Comparison of ENCODE assay signal across 24 cellular contexts in genomic region chr6:14440215-14440890, GRCh38.
DNase-seq lines count a peak whose midpoint lies in the region; ATAC-seq and TF ChIP-seq lines count a peak whose summit lies in the region.
"Had no signal": no experiment of that assay in that cellular context is flagged by ENCODE, and none has a peak within 500 bp of the region (broad histone marks: within the 10 kb centered on the region; RNA-seq: fewer than 3 reads in every experiment).

No MANE protein-coding gene starts in this region.

- no peaks in the 10 kb centered on the region for H3K9me3 Mint-ChIP-seq in stimulated activated memory B cell treated with anti-CD40 and anti-IgM and Interleukin-4, amounts not matched to agents 10 μg/mL and 1 μg/mL and 100 μg/mL, for 72 hours
- no peaks in the 10 kb centered on the region for H3K9me3 Mint-ChIP-seq in endothelial cell (ENCODE audit: unreplicated experiment)
- H3K9me3 Mint-ChIP-seq: activated CD8-positive, alpha-beta T cell treated with anti-CD3 and anti-CD28 coated beads for 36 hours; CD14-positive monocyte; IgD-negative memory B cell; natural killer cell treated with Interleukin-12 subunit alpha and Interleukin-12 subunit beta and Interleukin-15 and Interleukin-18, amount 100 ng/mL, for 72 hours had no signal

- peaks cover 25% of the 10 kb centered on the region for H3K4me1 Mint-ChIP-seq in stimulated activated memory B cell treated with anti-CD40 and anti-IgM and Interleukin-4, amounts not matched to agents 10 μg/mL and 1 μg/mL and 100 μg/mL, for 72 hours
- H3K4me1 Mint-ChIP-seq in endothelial cell (ENCODE audit: unreplicated experiment), result peaks cover 38% of the 10 kb centered on the region

- ATAC-seq in heart left ventricle (no peak), left cardiac atrium (no peak), thoracic aorta (ENCODE audit: insufficient number of reproducible peaks, low FRiP score, low read depth) (no peak)
- ATAC-seq in stimulated activated memory B cell treated with anti-CD40 and anti-IgM and Interleukin-4, amounts not matched to agents 10 μg/mL and 1 μg/mL and 100 μg/mL, for 72 hours, result no peak
- ATAC-seq: activated CD8-positive, alpha-beta T cell treated with anti-CD3 and anti-CD28 coated beads for 36 hours; GM12878; natural killer cell treated with Interleukin-12 subunit alpha and Interleukin-12 subunit beta and Interleukin-15 and Interleukin-18, amount 100 ng/mL, for 72 hours had no signal

- H3K36me3 ChIP-seq in heart left ventricle (no peaks in the 10 kb centered on the region), right atrium auricular region (no peaks in the 10 kb centered on the region), thoracic aorta (no peaks in the 10 kb centered on the region)
- H3K36me3 ChIP-seq: Peyer's patch, prostate gland had no signal

- H3K4me3 ChIP-seq in heart left ventricle (no peak overlapping the region), right atrium auricular region (no peak overlapping the region), thoracic aorta (peak overlapping the region; percentile 57)
- H3K4me3 ChIP-seq: GM12878, Peyer's patch, prostate gland had no signal

- peaks cover 6% of the 10 kb centered on the region for H3K36me3 Mint-ChIP-seq in stimulated activated memory B cell treated with anti-CD40 and anti-IgM and Interleukin-4, amounts not matched to agents 10 μg/mL and 1 μg/mL and 100 μg/mL, for 72 hours
- no peaks in the 10 kb centered on the region for H3K36me3 Mint-ChIP-seq in endothelial cell (ENCODE audit: low read depth, unreplicated experiment)
- H3K36me3 Mint-ChIP-seq: CD14-positive monocyte; natural killer cell treated with Interleukin-12 subunit alpha and Interleukin-12 subunit beta and Interleukin-15 and Interleukin-18, amount 100 ng/mL, for 72 hours had no signal

- intact Hi-C loops in heart left ventricle (cut with DNase I) (loop anchor here in 1 of 10 donors (10.0 kb wide), 1 partner anchor 804 kb away; the partner anchor contains the start of gene JARID2), left cardiac atrium (cut with DNase I) (no loop called here)

- no peak overlapping the region for H3K27ac Mint-ChIP-seq in stimulated activated memory B cell treated with anti-CD40 and anti-IgM and Interleukin-4, amounts not matched to agents 10 μg/mL and 1 μg/mL and 100 μg/mL, for 72 hours
- no peak overlapping the region for H3K27ac Mint-ChIP-seq in endothelial cell (ENCODE audit: unreplicated experiment)
- H3K27ac Mint-ChIP-seq: activated CD8-positive, alpha-beta T cell treated with anti-CD3 and anti-CD28 coated beads for 36 hours; CD14-positive monocyte; IgD-negative memory B cell; natural killer cell treated with Interleukin-12 subunit alpha and Interleukin-12 subunit beta and Interleukin-15 and Interleukin-18, amount 100 ng/mL, for 72 hours had no signal

- H3K9me3 ChIP-seq in heart left ventricle (no peaks in the 10 kb centered on the region), right atrium auricular region (no peaks in the 10 kb centered on the region), thoracic aorta (no peaks in the 10 kb centered on the region)
- H3K9me3 ChIP-seq: Peyer's patch, prostate gland had no signal

- H3K27me3 ChIP-seq in heart left ventricle (no peaks in the 10 kb centered on the region), right atrium auricular region (no peaks in the 10 kb centered on the region), thoracic aorta (replicated peaks; ENCODE audit: insufficient read depth) (no peaks in the 10 kb centered on the region)
- H3K27me3 ChIP-seq: dorsolateral prefrontal cortex, Peyer's patch had no signal

- 77 to 83% (median 81%) methylated on average over 4 of the region's 4 CpGs for WGBS in heart left ventricle, 4 donors

- TF ChIP-seq POLR2A in heart left ventricle (IDR thresholded peaks at IDR 0.05), result no peak

- H3K27me3 Mint-ChIP-seq in stimulated activated memory B cell treated with anti-CD40 and anti-IgM and Interleukin-4, amounts not matched to agents 10 μg/mL and 1 μg/mL and 100 μg/mL, for 72 hours, result no peaks in the 10 kb centered on the region
- peaks cover 2% of the 10 kb centered on the region for H3K27me3 Mint-ChIP-seq in endothelial cell (ENCODE audit: unreplicated experiment)
- H3K27me3 Mint-ChIP-seq: activated CD8-positive, alpha-beta T cell treated with anti-CD3 and anti-CD28 coated beads for 36 hours; IgD-negative memory B cell had no signal

- no peak overlapping the region for H3K4me3 Mint-ChIP-seq in stimulated activated memory B cell treated with anti-CD40 and anti-IgM and Interleukin-4, amounts not matched to agents 10 μg/mL and 1 μg/mL and 100 μg/mL, for 72 hours
- H3K4me3 Mint-ChIP-seq in endothelial cell (ENCODE audit: unreplicated experiment), result no peak overlapping the region
- H3K4me3 Mint-ChIP-seq: activated CD8-positive, alpha-beta T cell treated with anti-CD3 and anti-CD28 coated beads for 36 hours; CD14-positive monocyte; IgD-negative memory B cell; natural killer cell treated with Interleukin-12 subunit alpha and Interleukin-12 subunit beta and Interleukin-15 and Interleukin-18, amount 100 ng/mL, for 72 hours had no signal

- H3K4me1 ChIP-seq in heart left ventricle (peaks cover 4 to 51% (median 26%) of the 10 kb centered on the region in 12 donors), right atrium auricular region (peaks cover 0 to 48% of the 10 kb centered on the region in 2 donors), thoracic aorta (ENCODE audit: control insufficient read depth in 1 of 2, low read depth in 2 of 2) (peaks cover 10 to 26% of the 10 kb centered on the region in 2 donors)
- H3K4me1 ChIP-seq: prostate gland had no signal

- H3K27ac ChIP-seq in heart left ventricle, result peak overlapping the region in 8 of 12 donors; percentile 39 to 76 (median 72)
- H3K27ac ChIP-seq in right atrium auricular region, result peak overlapping the region; percentile 70 to 80
- H3K27ac ChIP-seq in thoracic aorta, result no peak overlapping the region
- H3K27ac ChIP-seq: dorsolateral prefrontal cortex, epithelial cell of prostate had no signal

- DNase-seq in heart left ventricle (no peak), left cardiac atrium (no peak), NCI-H69 (lab: John Stamatoyannopoulos, UW) (peak; percentile 63), right atrium auricular region (ENCODE audit: low spot score) (no peak), thoracic aorta (ENCODE audit: low spot score) (no peak), endothelial cell (ENCODE audit: low spot score) (no peak), OCI-M1 (lab: John Stamatoyannopoulos, UW) (no peak)
- DNase-seq: activated CD8-positive, alpha-beta T cell treated with anti-CD3 and anti-CD28 coated beads for 36 hours; amniotic stem cell; caudate nucleus; dorsolateral prefrontal cortex; GF-D8; MM.1S; NCI-H1436; Peyer's patch; stimulated activated CD4-positive, alpha-beta T cell treated with anti-CD3 and anti-CD28 coated beads, Interleukin-12 subunit alpha, Interleukin-12 subunit beta, amount 100 ng/mL, for 4 hours; T-helper 2 cell had no signal

- TF ChIP-seq CTCF in heart left ventricle (IDR thresholded peaks at IDR 0.05), result no peak
- no peak for TF ChIP-seq CTCF in right atrium auricular region (IDR thresholded peaks at IDR 0.05)
- no peak for TF ChIP-seq CTCF in thoracic aorta (IDR thresholded peaks at IDR 0.05)
- no peak for TF ChIP-seq CTCF in endothelial cell (IDR thresholded peaks at IDR 0.05; ENCODE audit: unreplicated experiment)

Comparison
In these comparisons a context has a peak if more than half of its experiments do, and no peak if none do; other contexts are left out.
1. H3K27ac ChIP-seq: peak in heart left ventricle (8 of 12) and right atrium auricular region (2 of 2); none in thoracic aorta (0 of 2).